ENCODE assay signal across 17 cellular contexts in genomic region chr13:28252547-28252946, GRCh38.
DNase-seq lines count a peak whose midpoint lies in the region; ATAC-seq, FAIRE-seq and TF ChIP-seq lines count a peak whose summit lies in the region.
"Had no signal": no experiment of that assay in that cellular context is flagged by ENCODE, and none has a peak within 500 bp of the region (broad histone marks: within the 10 kb centered on the region; RNA-seq: fewer than 3 reads in every experiment).

No MANE protein-coding gene starts in this region.

- CTCF ChIA-PET in CD4-positive, alpha-beta T cell (lab: Charles Lee), result no interaction called here

- peaks cover 77% of the 10 kb centered on the region for H3K4me1 Mint-ChIP-seq in CD4-positive, alpha-beta T cell (ENCODE audit: low read depth)
- peaks cover 57% of the 10 kb centered on the region for H3K4me1 Mint-ChIP-seq in stimulated activated memory B cell treated with anti-CD40 and anti-IgM and Interleukin-4, amounts not matched to agents 10 μg/mL and 1 μg/mL and 100 μg/mL, for 72 hours
- H3K4me1 Mint-ChIP-seq in activated T-helper 2 cell treated with anti-CD3 and anti-CD28 coated beads, Interferon-gamma antibody, Interleukin-2, Interleukin-4, amounts not matched to agents 10 μg/mL and 5 μg/mL and 100 μg/mL, durations not matched to agents 14 hours and 24 hours and 36 hours (ENCODE audit: low read depth), result peaks cover 23% of the 10 kb centered on the region

- H3K36me3 Mint-ChIP-seq in CD4-positive, alpha-beta T cell (ENCODE audit: low read depth), result peaks cover 85% of the 10 kb centered on the region
- H3K36me3 Mint-ChIP-seq in stimulated activated memory B cell treated with anti-CD40 and anti-IgM and Interleukin-4, amounts not matched to agents 10 μg/mL and 1 μg/mL and 100 μg/mL, for 72 hours, result peaks cover 65% of the 10 kb centered on the region
- H3K36me3 Mint-ChIP-seq in activated T-helper 2 cell treated with anti-CD3 and anti-CD28 coated beads, Interferon-gamma antibody, Interleukin-2, Interleukin-4, amounts not matched to agents 10 μg/mL and 5 μg/mL and 100 μg/mL, durations not matched to agents 14 hours and 24 hours and 36 hours (ENCODE audit: low read depth), result peaks cover 65% of the 10 kb centered on the region

- FAIRE-seq in colon (lab: Jason Lieb, UNC), result peak; percentile 65
- FAIRE-seq in islet of Langerhans (lab: Jason Lieb, UNC), result peak; percentile 89
- FAIRE-seq: G401.6 had no signal

- H3K4me3 Mint-ChIP-seq in CD4-positive, alpha-beta T cell, result no peak overlapping the region
- H3K4me3 Mint-ChIP-seq in stimulated activated memory B cell treated with anti-CD40 and anti-IgM and Interleukin-4, amounts not matched to agents 10 μg/mL and 1 μg/mL and 100 μg/mL, for 72 hours, result no peak overlapping the region
- no peak overlapping the region for H3K4me3 Mint-ChIP-seq in activated T-helper 2 cell treated with anti-CD3 and anti-CD28 coated beads, Interferon-gamma antibody, Interleukin-2, Interleukin-4, amounts not matched to agents 10 μg/mL and 5 μg/mL and 100 μg/mL, durations not matched to agents 14 hours and 24 hours and 36 hours (ENCODE audit: low read depth)
- H3K4me3 Mint-ChIP-seq: CD8-positive, alpha-beta T cell; GM23338; H9 had no signal

- no peaks in the 10 kb centered on the region for H3K27me3 Mint-ChIP-seq in CD4-positive, alpha-beta T cell
- no peaks in the 10 kb centered on the region for H3K27me3 Mint-ChIP-seq in stimulated activated memory B cell treated with anti-CD40 and anti-IgM and Interleukin-4, amounts not matched to agents 10 μg/mL and 1 μg/mL and 100 μg/mL, for 72 hours
- H3K27me3 Mint-ChIP-seq in activated T-helper 2 cell treated with anti-CD3 and anti-CD28 coated beads, Interferon-gamma antibody, Interleukin-2, Interleukin-4, amounts not matched to agents 10 μg/mL and 5 μg/mL and 100 μg/mL, durations not matched to agents 14 hours and 24 hours and 36 hours (ENCODE audit: low read depth), result no peaks in the 10 kb centered on the region

- no peak overlapping the region for H3K27ac ChIP-seq in CD4-positive, alpha-beta T cell (ENCODE audit: low read depth, low read length)

- intact Hi-C loops in CD4-positive, alpha-beta T cell (cut with DNase I, micrococcal nuclease), result no loop called here
- intact Hi-C loops in activated T-helper 2 cell treated with anti-CD3 and anti-CD28 coated beads, Interferon-gamma antibody, Interleukin-2, Interleukin-4, amounts not matched to agents 10 μg/mL and 5 μg/mL and 100 μg/mL, durations not matched to agents 14 hours and 24 hours and 36 hours (cut with micrococcal nuclease), result no loop called here

- peak overlapping the region; percentile 36 for H3K27ac Mint-ChIP-seq in CD4-positive, alpha-beta T cell
- H3K27ac Mint-ChIP-seq in stimulated activated memory B cell treated with anti-CD40 and anti-IgM and Interleukin-4, amounts not matched to agents 10 μg/mL and 1 μg/mL and 100 μg/mL, for 72 hours, result peak overlapping the region; percentile 20
- H3K27ac Mint-ChIP-seq in activated T-helper 2 cell treated with anti-CD3 and anti-CD28 coated beads, Interferon-gamma antibody, Interleukin-2, Interleukin-4, amounts not matched to agents 10 μg/mL and 5 μg/mL and 100 μg/mL, durations not matched to agents 14 hours and 24 hours and 36 hours, result no peak overlapping the region
- H3K27ac Mint-ChIP-seq: CD8-positive, alpha-beta T cell; GM23338; H9 had no signal

- H3K9me3 Mint-ChIP-seq in CD4-positive, alpha-beta T cell, result no peaks in the 10 kb centered on the region
- H3K9me3 Mint-ChIP-seq in stimulated activated memory B cell treated with anti-CD40 and anti-IgM and Interleukin-4, amounts not matched to agents 10 μg/mL and 1 μg/mL and 100 μg/mL, for 72 hours, result no peaks in the 10 kb centered on the region
- H3K9me3 Mint-ChIP-seq in activated T-helper 2 cell treated with anti-CD3 and anti-CD28 coated beads, Interferon-gamma antibody, Interleukin-2, Interleukin-4, amounts not matched to agents 10 μg/mL and 5 μg/mL and 100 μg/mL, durations not matched to agents 14 hours and 24 hours and 36 hours, result peaks cover 12% of the 10 kb centered on the region
- H3K9me3 Mint-ChIP-seq: CD8-positive, alpha-beta T cell; GM23338; H9 had no signal

- H3K27me3 ChIP-seq in CD4-positive, alpha-beta T cell (ENCODE audit: control insufficient read depth, insufficient read depth, low read length), result no peaks in the 10 kb centered on the region

- H3K9me3 ChIP-seq in CD4-positive, alpha-beta T cell (ENCODE audit: control insufficient read depth, low read length), result no peaks in the 10 kb centered on the region
- H3K9me3 ChIP-seq: Caco-2 had no signal

- POLR2A ChIA-PET in CD4-positive, alpha-beta T cell (lab: Charles Lee), result no interaction called here

- no peak for DNase-seq in CD4-positive, alpha-beta T cell
- DNase-seq in UCSD-AML1 (lab: John Stamatoyannopoulos, UW; ENCODE audit: unreplicated experiment) (no peak), kidney tubule cell (ENCODE audit: low spot score) (no peak)
- no peak for DNase-seq in activated T-helper 2 cell treated with anti-CD3 and anti-CD28 coated beads, Interferon-gamma antibody, Interleukin-2, Interleukin-4, amounts not matched to agents 10 μg/mL and 5 μg/mL and 100 μg/mL, durations not matched to agents 14 hours and 24 hours and 36 hours (ENCODE audit: low spot score)
- DNase-seq: 8988T; C1 segment of cervical spinal cord; Caco-2; CD8-positive, alpha-beta T cell; DMS153; DND-41; H9 had no signal

- TF ChIP-seq CTCF in CD4-positive, alpha-beta T cell (IDR thresholded peaks at IDR 0.05), result no peak

- ATAC-seq in CD4-positive, alpha-beta T cell (ENCODE audit: poor library complexity), result no peak
- no peak for ATAC-seq in stimulated activated memory B cell treated with anti-CD40 and anti-IgM and Interleukin-4, amounts not matched to agents 10 μg/mL and 1 μg/mL and 100 μg/mL, for 72 hours
- ATAC-seq: CD8-positive, alpha-beta T cell; GM23338; HCT116 had no signal
